Comparison of ENCODE assay signal across 19 cellular contexts in the genomic region with DNA sequence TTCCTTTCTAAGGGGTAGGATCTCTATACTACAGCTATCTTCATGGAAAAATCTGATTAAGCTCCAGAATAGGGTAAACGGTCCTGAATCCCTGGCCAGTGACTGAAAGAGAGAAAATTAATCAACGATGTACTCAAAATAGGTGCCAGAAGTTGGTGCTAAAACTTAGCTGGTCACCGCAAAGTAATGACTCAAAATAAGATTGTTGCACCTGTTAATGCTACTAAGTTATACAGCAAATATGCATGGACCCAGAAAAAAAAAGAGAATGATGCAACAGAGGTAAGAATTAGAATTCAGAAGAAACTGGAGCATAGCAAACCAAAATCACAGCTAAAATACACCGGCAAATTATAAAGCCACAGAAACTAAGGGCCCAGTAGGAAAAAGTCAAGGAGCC.
DNase-seq lines count a peak whose midpoint lies in the region; ATAC-seq lines count a peak whose summit lies in the region.
"Had no signal": no experiment of that assay in that cellular context is flagged by ENCODE, and none has a peak within 500 bp of the region (broad histone marks: within the 10 kb centered on the region; RNA-seq: fewer than 3 reads in every experiment).

No MANE protein-coding gene starts in this region.

- H3K4me1 ChIP-seq in CD4-positive, alpha-beta memory T cell (ENCODE audit: insufficient read depth, low read length), result no peaks in the 10 kb centered on the region
- H3K4me1 ChIP-seq: stomach, vagina had no signal

- no peaks in the 10 kb centered on the region for H3K27me3 ChIP-seq in CD4-positive, alpha-beta memory T cell (ENCODE audit: insufficient read depth, low read length)
- H3K27me3 ChIP-seq: stomach, vagina had no signal

- H3K9me3 Mint-ChIP-seq in activated T-helper 1 cell treated with anti-CD3 and anti-CD28 coated beads, Interleukin-12 subunit alpha, Interleukin-12 subunit beta, Interleukin-2, Interleukin-4 antibody, amounts not matched to agents 30 ng/mL and 10 ng/mL and 1 ng/mL, durations not matched to agents 14 hours and 24 hours and 36 hours, result no peaks in the 10 kb centered on the region
- peaks cover 0 to 6% (median 0%) of the 10 kb centered on the region in 8 donors for H3K9me3 Mint-ChIP-seq in CD4-positive, alpha-beta memory T cell
- H3K9me3 Mint-ChIP-seq: dendritic cell treated with granulocyte-macrophage colony-stimulating factor and Interleukin-4, amounts not matched to agents 40 ng/mL and 50 ng/mL, for 4 days; nephron; T-helper 2 cell treated with Interferon-gamma antibody and Interleukin-4, amounts not matched to agents 5 μg/mL and 100 μg/mL, for 36 hours had no signal

- intact Hi-C loops in activated T-helper 1 cell treated with anti-CD3 and anti-CD28 coated beads, Interleukin-12 subunit alpha, Interleukin-12 subunit beta, Interleukin-2, Interleukin-4 antibody, amounts not matched to agents 30 ng/mL and 10 ng/mL and 1 ng/mL, durations not matched to agents 14 hours and 24 hours and 36 hours (cut with micrococcal nuclease), result no loop called here
- intact Hi-C loops in CD4-positive, alpha-beta memory T cell (cut with micrococcal nuclease), result no loop called here

- peak; percentile 87 for ATAC-seq in GM18508 (IDR thresholded peaks at IDR 0.05; ENCODE audit: insufficient read depth, unreplicated experiment)
- ATAC-seq in GM19463 (IDR thresholded peaks at IDR 0.05; ENCODE audit: unreplicated experiment), result peak; percentile 92
- ATAC-seq in HG02759 (IDR thresholded peaks at IDR 0.05; ENCODE audit: unreplicated experiment), result peak; percentile 83
- peak; percentile 91 for ATAC-seq in HG03439 (IDR thresholded peaks at IDR 0.05; ENCODE audit: unreplicated experiment)
- ATAC-seq in HG03097 (IDR thresholded peaks at IDR 0.05; ENCODE audit: low FRiP score, unreplicated experiment), result no peak

- CTCF ChIA-PET in CD4-positive, alpha-beta memory T cell (lab: Charles Lee; ENCODE audit: partially characterized antibody), result no interaction called here

- H3K4me1 Mint-ChIP-seq in activated T-helper 1 cell treated with anti-CD3 and anti-CD28 coated beads, Interleukin-12 subunit alpha, Interleukin-12 subunit beta, Interleukin-2, Interleukin-4 antibody, amounts not matched to agents 30 ng/mL and 10 ng/mL and 1 ng/mL, durations not matched to agents 14 hours and 24 hours and 36 hours (ENCODE audit: low read depth), result no peaks in the 10 kb centered on the region
- no peaks in the 10 kb centered on the region for H3K4me1 Mint-ChIP-seq in CD4-positive, alpha-beta memory T cell
- H3K4me1 Mint-ChIP-seq: CD8-positive, alpha-beta memory T cell; nephron had no signal

- H3K27ac Mint-ChIP-seq in activated T-helper 1 cell treated with anti-CD3 and anti-CD28 coated beads, Interleukin-12 subunit alpha, Interleukin-12 subunit beta, Interleukin-2, Interleukin-4 antibody, amounts not matched to agents 30 ng/mL and 10 ng/mL and 1 ng/mL, durations not matched to agents 14 hours and 24 hours and 36 hours, result no peak overlapping the region
- H3K27ac Mint-ChIP-seq in CD4-positive, alpha-beta memory T cell, result no peak overlapping the region
- H3K27ac Mint-ChIP-seq: CD8-positive, alpha-beta memory T cell; dendritic cell treated with granulocyte-macrophage colony-stimulating factor and Interleukin-4, amounts not matched to agents 40 ng/mL and 50 ng/mL, for 4 days; nephron; T-helper 2 cell treated with Interferon-gamma antibody and Interleukin-4, amounts not matched to agents 5 μg/mL and 100 μg/mL, for 36 hours had no signal

- no peak for DNase-seq in NCI-H226
- no peak for DNase-seq in activated T-helper 1 cell treated with anti-CD3 and anti-CD28 coated beads, Interleukin-12 subunit alpha, Interleukin-12 subunit beta, Interleukin-2, Interleukin-4 antibody, amounts not matched to agents 30 ng/mL and 10 ng/mL and 1 ng/mL, durations not matched to agents 14 hours and 24 hours and 36 hours (ENCODE audit: low spot score)
- no peak for DNase-seq in CD4-positive, alpha-beta memory T cell
- DNase-seq: activated CD4-positive, alpha-beta T cell treated with anti-CD3 and anti-CD28 coated beads for 1 hour; activated CD8-positive, alpha-beta memory T cell treated with anti-CD3 and anti-CD28 coated beads, Interleukin-2, amount 50 U/mL, for 4 hours; activated naive CD4-positive, alpha-beta T cell treated with anti-CD3 and anti-CD28 coated beads, Interleukin-2, amount 50 U/mL, for 16 hours; CD8-positive, alpha-beta memory T cell; erythroblast; NCI-H1436 treated with DMSO at 0.1 percent for 48 hours; stomach had no signal

- POLR2A ChIA-PET in CD4-positive, alpha-beta memory T cell (lab: Charles Lee; ENCODE audit: partially characterized antibody), result no interaction called here

- peaks cover 5% of the 10 kb centered on the region for H3K27me3 Mint-ChIP-seq in activated T-helper 1 cell treated with anti-CD3 and anti-CD28 coated beads, Interleukin-12 subunit alpha, Interleukin-12 subunit beta, Interleukin-2, Interleukin-4 antibody, amounts not matched to agents 30 ng/mL and 10 ng/mL and 1 ng/mL, durations not matched to agents 14 hours and 24 hours and 36 hours (ENCODE audit: insufficient read depth)
- no peaks in the 10 kb centered on the region for H3K27me3 Mint-ChIP-seq in CD4-positive, alpha-beta memory T cell
- H3K27me3 Mint-ChIP-seq: CD8-positive, alpha-beta memory T cell had no signal

- H3K36me3 ChIP-seq in CD4-positive, alpha-beta memory T cell (ENCODE audit: insufficient read depth, low read length), result no peaks in the 10 kb centered on the region
- H3K36me3 ChIP-seq: stomach, vagina had no signal

- H3K9me3 ChIP-seq in CD4-positive, alpha-beta memory T cell (ENCODE audit: control insufficient read depth in 1 of 2, low read length in 2 of 2), result no peaks in the 10 kb centered on the region
- H3K9me3 ChIP-seq: stomach, vagina had no signal

- no peaks in the 10 kb centered on the region for H3K36me3 Mint-ChIP-seq in activated T-helper 1 cell treated with anti-CD3 and anti-CD28 coated beads, Interleukin-12 subunit alpha, Interleukin-12 subunit beta, Interleukin-2, Interleukin-4 antibody, amounts not matched to agents 30 ng/mL and 10 ng/mL and 1 ng/mL, durations not matched to agents 14 hours and 24 hours and 36 hours (ENCODE audit: low read depth)
- no peaks in the 10 kb centered on the region for H3K36me3 Mint-ChIP-seq in CD4-positive, alpha-beta memory T cell
- H3K36me3 Mint-ChIP-seq: CD8-positive, alpha-beta memory T cell had no signal

- H3K27ac ChIP-seq in CD4-positive, alpha-beta memory T cell (ENCODE audit: low read depth, low read length), result no peak overlapping the region
- H3K27ac ChIP-seq: stomach, vagina had no signal

- no peak overlapping the region for H3K4me3 ChIP-seq in CD4-positive, alpha-beta memory T cell (ENCODE audit: low read length in 2 of 2)
- H3K4me3 ChIP-seq: stomach, vagina had no signal

- no peak overlapping the region for H3K4me3 Mint-ChIP-seq in activated T-helper 1 cell treated with anti-CD3 and anti-CD28 coated beads, Interleukin-12 subunit alpha, Interleukin-12 subunit beta, Interleukin-2, Interleukin-4 antibody, amounts not matched to agents 30 ng/mL and 10 ng/mL and 1 ng/mL, durations not matched to agents 14 hours and 24 hours and 36 hours
- H3K4me3 Mint-ChIP-seq in CD4-positive, alpha-beta memory T cell, result no peak overlapping the region
- H3K4me3 Mint-ChIP-seq: CD8-positive, alpha-beta memory T cell; dendritic cell treated with granulocyte-macrophage colony-stimulating factor and Interleukin-4, amounts not matched to agents 40 ng/mL and 50 ng/mL, for 4 days; nephron; T-helper 2 cell treated with Interferon-gamma antibody and Interleukin-4, amounts not matched to agents 5 μg/mL and 100 μg/mL, for 36 hours had no signal
